14 cellular contexts compared by ENCODE assay signal in the genomic region with DNA sequence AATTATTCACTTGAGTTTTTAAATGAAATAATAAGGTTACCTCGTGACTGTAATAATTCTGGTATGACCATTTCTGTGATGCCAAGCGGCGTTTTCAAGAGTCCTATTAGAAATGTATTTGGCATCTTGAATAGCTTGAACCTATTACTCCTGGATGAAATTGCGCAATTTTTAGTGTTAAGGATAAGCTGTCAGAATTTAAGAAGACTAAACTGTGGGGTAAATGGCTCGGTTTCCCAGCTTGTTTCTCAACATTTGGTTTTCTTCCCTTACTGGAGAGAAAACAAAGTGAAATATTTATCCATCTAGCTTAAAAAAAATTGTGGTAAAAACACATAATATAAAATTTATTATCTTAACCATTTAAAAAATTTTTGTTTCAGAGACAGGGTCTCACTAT. TPM values are rescaled to one million over a fixed set of nuclear protein-coding genes. Genes with fewer than 3 reads are reported as not detected.
DNase-seq lines count a peak whose midpoint lies in the region; ATAC-seq and TF ChIP-seq lines count a peak whose summit lies in the region.
"Had no signal": no experiment of that assay in that cellular context is flagged by ENCODE, and none has a peak within 500 bp of the region (broad histone marks: within the 10 kb centered on the region; RNA-seq: fewer than 3 reads in every experiment).

No MANE protein-coding gene starts in this region.

- ATAC-seq in activated T-helper 17 cell treated with anti-CD3 and anti-CD28 coated beads, Interleukin-2, amount 50 U/mL, for 72 hours (replicated peaks), result no peak
- no peak for ATAC-seq in HG03135 (IDR thresholded peaks at IDR 0.05; ENCODE audit: unreplicated experiment)
- ATAC-seq in HG02852 (IDR thresholded peaks at IDR 0.05; ENCODE audit: unreplicated experiment), result no peak

- H3K4me1 ChIP-seq in left ventricle myocardium inferior (peaks cover 51% of the 10 kb centered on the region), spleen (peaks cover 22 to 78% (median 29%) of the 10 kb centered on the region in 6 donors)

- intact Hi-C loops in left ventricle myocardium inferior (cut with micrococcal nuclease), result no loop called here
- intact Hi-C loops in spleen (cut with DNase I; ENCODE audit: low total_unique reads), result no loop called here

- no peaks in the 10 kb centered on the region for H3K9me3 ChIP-seq in left ventricle myocardium inferior (replicated peaks)
- H3K9me3 ChIP-seq in spleen, result no peaks in the 10 kb centered on the region
- H3K9me3 ChIP-seq: thyroid gland had no signal

- H3K27me3 Mint-ChIP-seq in T-helper 2 cell treated with Interferon-gamma antibody and Interleukin-4, amounts not matched to agents 5 μg/mL and 100 μg/mL, for 36 hours (ENCODE audit: low read depth), result no peaks in the 10 kb centered on the region
- H3K27me3 Mint-ChIP-seq in activated T-helper 17 cell treated with anti-CD3 and anti-CD28 coated beads, Interleukin-2, amount 50 U/mL, for 72 hours, result no peaks in the 10 kb centered on the region
- no peaks in the 10 kb centered on the region for H3K27me3 Mint-ChIP-seq in nephron progenitor cell (ENCODE audit: low read depth, poor library complexity)

- H3K27ac Mint-ChIP-seq in T-helper 2 cell treated with Interferon-gamma antibody and Interleukin-4, amounts not matched to agents 5 μg/mL and 100 μg/mL, for 36 hours, result peak overlapping the region; percentile 84
- H3K27ac Mint-ChIP-seq in activated T-helper 17 cell treated with anti-CD3 and anti-CD28 coated beads, Interleukin-2, amount 50 U/mL, for 72 hours, result peak overlapping the region; percentile 85
- H3K27ac Mint-ChIP-seq in nephron progenitor cell, result no peak overlapping the region

- 83 to 90% (median 86%) methylated on average over 5 of the region's 5 CpGs for WGBS in spleen, 5 donors

- TF ChIP-seq CTCF in left ventricle myocardium inferior (IDR thresholded peaks at IDR 0.05; ENCODE audit: borderline replicate concordance) (no peak), spleen (IDR thresholded peaks at IDR 0.05 in 8 of 11, conservative IDR thresholded peaks at IDR 0.05 in 3 of 11) (no peak), nephron progenitor cell (IDR thresholded peaks at IDR 0.05) (no peak)

- H3K4me3 ChIP-seq in left ventricle myocardium inferior (no peak overlapping the region), spleen (no peak overlapping the region)
- H3K4me3 ChIP-seq: thyroid gland had no signal

- H3K9me3 Mint-ChIP-seq in T-helper 2 cell treated with Interferon-gamma antibody and Interleukin-4, amounts not matched to agents 5 μg/mL and 100 μg/mL, for 36 hours, result peaks cover 10% of the 10 kb centered on the region
- no peaks in the 10 kb centered on the region for H3K9me3 Mint-ChIP-seq in activated T-helper 17 cell treated with anti-CD3 and anti-CD28 coated beads, Interleukin-2, amount 50 U/mL, for 72 hours
- H3K9me3 Mint-ChIP-seq in nephron progenitor cell, result peaks cover 34% of the 10 kb centered on the region

- no peak for DNase-seq in T-helper 2 cell treated with Interferon-gamma antibody and Interleukin-4, amounts not matched to agents 5 μg/mL and 100 μg/mL, for 36 hours (ENCODE audit: low spot score)
- DNase-seq in T-helper 2 cell (no peak), left ventricle myocardium inferior (no peak), spleen (no peak), nephron progenitor cell (no peak)
- DNase-seq: activated CD4-positive, alpha-beta T cell treated with anti-CD3 and anti-CD28 coated beads, Interleukin-2, amount 50 U/mL, for 1 hour; caudate nucleus; GF-D8; NCI-H187; stimulated activated CD4-positive, alpha-beta T cell treated with anti-CD3 and anti-CD28 coated beads, Interleukin-1b, Interleukin-23, amount 100 ng/mL, for 48 hours; thyroid gland had no signal

- no peaks in the 10 kb centered on the region for H3K36me3 ChIP-seq in left ventricle myocardium inferior
- no peaks in the 10 kb centered on the region for H3K36me3 ChIP-seq in spleen
- H3K36me3 ChIP-seq: thyroid gland had no signal

- TF ChIP-seq POLR2A in spleen (IDR thresholded peaks at IDR 0.05), result no peak

- peaks cover 36% of the 10 kb centered on the region for H3K4me1 Mint-ChIP-seq in T-helper 2 cell treated with Interferon-gamma antibody and Interleukin-4, amounts not matched to agents 5 μg/mL and 100 μg/mL, for 36 hours (ENCODE audit: low read depth)
- H3K4me1 Mint-ChIP-seq in activated T-helper 17 cell treated with anti-CD3 and anti-CD28 coated beads, Interleukin-2, amount 50 U/mL, for 72 hours, result peaks cover 49% of the 10 kb centered on the region
- H3K4me1 Mint-ChIP-seq in nephron progenitor cell, result peaks cover 5% of the 10 kb centered on the region

- H3K27me3 ChIP-seq in left ventricle myocardium inferior (ENCODE audit: low read depth) (no peaks in the 10 kb centered on the region), spleen (replicated peaks in 1 of 7) (no peaks in the 10 kb centered on the region)
- H3K27me3 ChIP-seq: thyroid gland had no signal

- H3K4me3 Mint-ChIP-seq in T-helper 2 cell treated with Interferon-gamma antibody and Interleukin-4, amounts not matched to agents 5 μg/mL and 100 μg/mL, for 36 hours, result peak overlapping the region; percentile 68
- H3K4me3 Mint-ChIP-seq in activated T-helper 17 cell treated with anti-CD3 and anti-CD28 coated beads, Interleukin-2, amount 50 U/mL, for 72 hours, result peak overlapping the region; percentile 76
- H3K4me3 Mint-ChIP-seq in nephron progenitor cell, result no peak overlapping the region

- H3K36me3 Mint-ChIP-seq in T-helper 2 cell treated with Interferon-gamma antibody and Interleukin-4, amounts not matched to agents 5 μg/mL and 100 μg/mL, for 36 hours (ENCODE audit: low read depth), result peaks cover 24% of the 10 kb centered on the region
- H3K36me3 Mint-ChIP-seq in activated T-helper 17 cell treated with anti-CD3 and anti-CD28 coated beads, Interleukin-2, amount 50 U/mL, for 72 hours (ENCODE audit: low read depth), result peaks cover 7% of the 10 kb centered on the region
- H3K36me3 Mint-ChIP-seq in nephron progenitor cell (ENCODE audit: low read depth), result peaks cover 41% of the 10 kb centered on the region

- H3K27ac ChIP-seq in left ventricle myocardium inferior (replicated peaks) (peak overlapping the region; percentile 17), spleen (peak overlapping the region in 7 of 8 donors; percentile 29 to 74 (median 44))
- H3K27ac ChIP-seq: thyroid gland had no signal

RNA-seq across cellular contexts. Expression of a gene that starts 26.8 kb away (rescaled TPM):
- total RNA-seq in activated T-helper 17 cell treated with anti-CD3 and anti-CD28 coated beads, Interleukin-2, amount 50 U/mL, for 72 hours, result 10 to 100 TPM; 52.1 to 82.0 TPM
- total RNA-seq in left ventricle myocardium inferior (35.2 TPM), spleen (100 to 1,000 TPM in 5 of 7 donors, 10 to 100 TPM in 2; 88.1 to 149 (median 104) TPM)
- polyA plus RNA-seq in spleen, result 1 to 10 TPM; 4.0 to 5.9 (median 5.5) TPM
